Comparison of ENCODE assay signal across 24 cellular contexts in genomic region chr11:43823316-43823715, GRCh38.
"Had no signal": no experiment of that assay in that cellular context is flagged by ENCODE, and none has a peak within 500 bp of the region (broad histone marks: within the 10 kb centered on the region; RNA-seq: fewer than 3 reads in every experiment).

No MANE protein-coding gene starts in this region.

- ATAC-seq: effector memory CD8-positive, alpha-beta T cell; esophagus mucosa; foreskin keratinocyte; gastrocnemius medialis; gastroesophageal sphincter; heart left ventricle; heart right ventricle had no signal

- DNase-seq: colonic mucosa; cortex of kidney; dermis blood vessel endothelial cell; dorsolateral prefrontal cortex; effector CD4-positive, alpha-beta T cell; effector CD8-positive, alpha-beta T cell; effector memory CD4-positive, alpha-beta T cell; effector memory CD8-positive, alpha-beta T cell; endodermal cell; erythroblast; esophagus squamous epithelium; foreskin fibroblast; foreskin keratinocyte; foreskin melanocyte; gastrocnemius medialis; glutamatergic neuron; head of caudate nucleus; heart left ventricle; heart right ventricle had no signal

- H3K4me3 ChIP-seq: colonic mucosa, coronary artery, dorsolateral prefrontal cortex, esophagus muscularis mucosa, esophagus squamous epithelium, gastrocnemius medialis, gastroesophageal sphincter, heart left ventricle, heart right ventricle had no signal

- H3K4me1 ChIP-seq: colonic mucosa, esophagus muscularis mucosa, esophagus squamous epithelium, gastroesophageal sphincter, heart left ventricle, heart right ventricle had no signal

- H3K27ac ChIP-seq: colonic mucosa, coronary artery, dorsolateral prefrontal cortex, epithelial cell of prostate, esophagus muscularis mucosa, esophagus squamous epithelium, foreskin keratinocyte, gastrocnemius medialis, gastroesophageal sphincter, heart left ventricle, heart right ventricle had no signal

- H3K9me3 ChIP-seq: colonic mucosa, esophagus muscularis mucosa, esophagus squamous epithelium, gastrocnemius medialis, gastroesophageal sphincter, heart left ventricle, heart right ventricle had no signal

- H3K36me3 ChIP-seq: colonic mucosa, gastrocnemius medialis, gastroesophageal sphincter had no signal

- H3K27me3 ChIP-seq: colonic mucosa, dorsolateral prefrontal cortex, esophagus muscularis mucosa, esophagus squamous epithelium, foreskin keratinocyte, gastrocnemius medialis, gastroesophageal sphincter, heart left ventricle, heart right ventricle had no signal
